ENCODE assay signal across 1 cellular context in the genomic region with DNA sequence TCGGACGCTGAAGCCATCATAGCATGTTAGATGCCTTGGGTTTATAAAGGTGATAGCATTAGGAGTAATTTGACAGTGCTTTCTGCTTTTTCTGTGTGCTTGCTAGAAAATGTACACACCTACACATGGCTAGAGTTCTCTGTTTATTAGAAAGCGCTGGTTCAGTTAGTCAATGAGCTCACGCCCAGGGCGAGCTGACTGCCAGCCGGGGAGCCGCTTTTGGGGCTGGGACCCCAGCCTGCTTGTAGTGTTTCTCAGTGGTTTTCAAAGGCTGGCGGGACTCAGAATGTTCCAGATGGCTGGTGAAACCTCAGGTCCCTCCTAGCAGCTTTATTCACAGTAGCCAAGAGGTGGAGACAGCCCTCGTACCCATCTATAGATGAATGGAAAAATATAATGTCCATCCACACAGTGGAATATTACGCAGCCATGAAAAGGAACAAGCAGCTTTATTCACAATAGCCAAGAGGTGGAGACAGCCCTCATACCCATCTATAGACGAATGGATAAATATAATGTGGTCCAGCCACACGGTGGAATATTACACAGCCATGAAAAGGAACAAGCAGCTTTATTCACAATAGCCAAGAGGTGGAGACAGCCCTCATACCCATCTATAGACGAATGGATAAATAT.
A peak's percentile ranks its signal among the peaks of the same experiment; 100 is the strongest.
TF ChIP-seq lines count a peak whose summit lies in the region.

No MANE protein-coding gene starts in this region.

TF ChIP-seq in GM12878, 131 proteins besides CTCF, POLR2A, EP300 and RAD21 (continued from another document):
- 0 out of 2 replicates have a peak, but pooled peaks have one; percentile 14 for TF ChIP-seq TAF1 (IDR thresholded peaks at IDR 0.05; ENCODE audit: borderline replicate concordance, low read depth, low read length)
